27 cellular contexts compared by ENCODE assay signal in genomic region chr12:108139454-108139853, GRCh38.
"Had no signal": no experiment of that assay in that cellular context is flagged by ENCODE, and none has a peak within 500 bp of the region (broad histone marks: within the 10 kb centered on the region; RNA-seq: fewer than 3 reads in every experiment).

No MANE protein-coding gene starts in this region.

- H3K9me3 ChIP-seq: stomach, suprapubic skin, testis, thoracic aorta, thyroid gland, tibial artery, tibial nerve, transverse colon, upper lobe of left lung, upper lobe of right lung, uterus, vagina had no signal

- H3K36me3 ChIP-seq: stomach, suprapubic skin, thoracic aorta, thyroid gland, tibial artery, tibial nerve, transverse colon, upper lobe of left lung, upper lobe of right lung, uterus, vagina had no signal

- H3K27ac ChIP-seq: stomach, suprapubic skin, testis, thoracic aorta, thyroid gland, tibial artery, tibial nerve, transverse colon, upper lobe of left lung, upper lobe of right lung, uterus, vagina had no signal

- FAIRE-seq: urothelium cell line had no signal

- DNase-seq: stimulated activated CD4-positive, alpha-beta T cell treated with anti-CD3 and anti-CD28 coated beads, Interleukin-2, amount 100 ng/mL, for 48 hours; stimulated activated CD4-positive, alpha-beta T cell treated with anti-CD3 and anti-CD28 coated beads, Interleukin-4, amount 100 ng/mL, for 1 hour; stimulated activated CD4-positive, alpha-beta T cell treated with anti-CD3 and anti-CD28 coated beads, Interleukin-4, amount 100 ng/mL, for 24 hours; stimulated activated CD4-positive, alpha-beta T cell treated with anti-CD3 and anti-CD28 coated beads, Interleukin-4, amount 100 ng/mL, for 4 hours; stimulated activated CD8-positive, alpha-beta memory T cell treated with anti-CD3 and anti-CD28 coated beads, Interleukin-4, amount 100 ng/mL, for 48 hours; stimulated activated naive B cell treated with anti-CD40 and anti-IgM and Interleukin-4, amounts not matched to agents 10 μg/mL and 1 μg/mL and 100 μg/mL, for 72 hours; stimulated activated naive CD4-positive, alpha-beta T cell; stimulated activated naive CD4-positive, alpha-beta T cell treated with Interleukin-2 at 50 U/mL for 16 hours; stimulated activated naive CD8-positive, alpha-beta T cell treated with anti-CD3 and anti-CD28 coated beads, Interleukin-15, amount 100 ng/mL, for 72 hours; stimulated activated naive CD8-positive, alpha-beta T cell treated with anti-CD3 and anti-CD28 coated beads, Interleukin-15, Interleukin-2, amounts not matched to agents 100 U/mL and 50 U/mL, for 24 hours; stomach; substantia nigra; testis; thyroid gland; transverse colon; trophoblast cell; upper lobe of left lung; upper lobe of right lung; uterus had no signal

- H3K4me1 ChIP-seq: stomach, suprapubic skin, testis, tibial artery, tibial nerve, transverse colon, upper lobe of left lung, upper lobe of right lung, uterus, vagina had no signal

- ATAC-seq: stimulated activated effector memory CD8-positive, alpha-beta T cell treated with anti-CD3 and anti-CD28 coated beads, Interleukin-12 subunit alpha, Interleukin-12 subunit beta, amount 100 ng/mL, for 72 hours; stimulated activated memory B cell treated with anti-CD40 and anti-IgM and Interleukin-4, amounts not matched to agents 10 μg/mL and 1 μg/mL and 100 μg/mL, for 72 hours; stimulated activated naive B cell treated with anti-CD40 and anti-IgM and Interleukin-4, amounts not matched to agents 10 μg/mL and 1 μg/mL and 100 μg/mL, for 72 hours; stimulated activated naive CD8-positive, alpha-beta T cell treated with anti-CD3 and anti-CD28 coated beads, Interleukin-15, amount 100 ng/mL, for 72 hours; stimulated activated naive CD8-positive, alpha-beta T cell treated with anti-CD3 and anti-CD28 coated beads, Interleukin-15, Interleukin-2, amounts not matched to agents 100 U/mL and 50 U/mL, for 24 hours; upper lobe of right lung had no signal

- H3K4me3 ChIP-seq: stomach, suprapubic skin, testis, thoracic aorta, thyroid gland, tibial artery, tibial nerve, transverse colon, upper lobe of left lung, upper lobe of right lung, uterus, vagina had no signal

- H3K27me3 ChIP-seq: testis, thyroid gland, tibial artery, tibial nerve, transverse colon, upper lobe of left lung, uterus, vagina had no signal
